ENCODE assay signal across 17 cellular contexts in the genomic region with DNA sequence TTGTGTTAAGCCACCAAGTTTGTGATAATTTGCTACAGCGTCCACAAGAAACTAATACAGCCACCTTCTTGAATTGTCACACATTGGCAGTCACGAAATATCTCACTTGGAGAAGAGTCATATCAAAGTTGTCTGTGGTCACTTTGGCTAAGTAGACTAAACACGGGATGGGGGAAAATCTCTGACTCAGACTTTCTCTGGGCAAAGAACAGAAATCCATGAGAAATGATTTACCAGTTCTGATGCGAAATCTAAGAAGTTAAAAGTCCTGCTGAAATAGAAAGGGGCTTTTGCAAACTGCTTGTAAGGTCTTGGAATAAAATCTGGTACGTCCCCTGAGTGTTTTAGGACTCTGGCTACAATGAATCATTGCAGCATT.
"Had no signal": no experiment of that assay in that cellular context is flagged by ENCODE, and none has a peak within 500 bp of the region (broad histone marks: within the 10 kb centered on the region; RNA-seq: fewer than 3 reads in every experiment).

No MANE protein-coding gene starts in this region.

- H3K27me3 Mint-ChIP-seq: activated CD4-positive, alpha-beta memory T cell treated with anti-CD3 and anti-CD28 coated beads, Interleukin-2, amount 10 ng/mL, durations not matched to agents 7 days and 5 days had no signal

- H3K27ac Mint-ChIP-seq: activated CD4-positive, alpha-beta memory T cell treated with anti-CD3 and anti-CD28 coated beads, Interleukin-2, amount 10 ng/mL, durations not matched to agents 7 days and 5 days; activated naive CD8-positive, alpha-beta T cell; activated T-cell treated with anti-CD3 and anti-CD28 coated beads, Interleukin-2, amount 50 U/mL, for 24 hours; stimulated activated naive B cell treated with anti-CD40 and anti-IgM and Interleukin-4, amounts not matched to agents 10 μg/mL and 1 μg/mL and 100 μg/mL, for 72 hours had no signal

- ATAC-seq: pancreas; stimulated activated naive B cell treated with anti-CD40 and anti-IgM and Interleukin-4, amounts not matched to agents 10 μg/mL and 1 μg/mL and 100 μg/mL, for 72 hours had no signal

- H3K9me3 ChIP-seq: esophagus squamous epithelium, pancreas, vagina had no signal

- H3K4me1 Mint-ChIP-seq: activated CD4-positive, alpha-beta memory T cell treated with anti-CD3 and anti-CD28 coated beads, Interleukin-2, amount 10 ng/mL, durations not matched to agents 7 days and 5 days; stimulated activated naive B cell treated with anti-CD40 and anti-IgM and Interleukin-4, amounts not matched to agents 10 μg/mL and 1 μg/mL and 100 μg/mL, for 72 hours had no signal

- H3K27me3 ChIP-seq: pancreas, tibial nerve, vagina had no signal

- H3K4me1 ChIP-seq: tibial nerve had no signal

- H3K4me3 Mint-ChIP-seq: activated CD4-positive, alpha-beta memory T cell treated with anti-CD3 and anti-CD28 coated beads, Interleukin-2, amount 10 ng/mL, durations not matched to agents 7 days and 5 days; activated naive CD8-positive, alpha-beta T cell; activated T-cell treated with anti-CD3 and anti-CD28 coated beads, Interleukin-2, amount 50 U/mL, for 24 hours; brain; stimulated activated naive B cell treated with anti-CD40 and anti-IgM and Interleukin-4, amounts not matched to agents 10 μg/mL and 1 μg/mL and 100 μg/mL, for 72 hours had no signal

- H3K4me3 ChIP-seq: esophagus squamous epithelium, pancreas, tibial nerve, vagina had no signal

- H3K36me3 ChIP-seq: esophagus squamous epithelium, pancreas, tibial nerve, vagina had no signal

- H3K27ac ChIP-seq: pancreas, tibial nerve, vagina had no signal

- DNase-seq: activated CD4-positive, alpha-beta T cell treated with anti-CD3 and anti-CD28 coated beads for 4 hours; activated gamma-delta T cell; activated T-cell treated with anti-CD3 and anti-CD28 coated beads, Interleukin-2, amount 50 U/mL, for 24 hours; amniotic stem cell; central memory CD4-positive, alpha-beta T cell; cortex of kidney; effector CD4-positive, alpha-beta T cell; esophagus squamous epithelium; foreskin fibroblast; hypothalamus; pancreas; stimulated activated naive B cell treated with anti-CD40 and anti-IgM and Interleukin-4, amounts not matched to agents 10 μg/mL and 1 μg/mL and 100 μg/mL, for 72 hours had no signal

- H3K36me3 Mint-ChIP-seq: activated naive CD8-positive, alpha-beta T cell; brain; stimulated activated naive B cell treated with anti-CD40 and anti-IgM and Interleukin-4, amounts not matched to agents 10 μg/mL and 1 μg/mL and 100 μg/mL, for 72 hours had no signal

- H3K9me3 Mint-ChIP-seq: activated CD4-positive, alpha-beta memory T cell treated with anti-CD3 and anti-CD28 coated beads, Interleukin-2, amount 10 ng/mL, durations not matched to agents 7 days and 5 days; activated T-cell treated with anti-CD3 and anti-CD28 coated beads, Interleukin-2, amount 50 U/mL, for 24 hours had no signal
